ENCODE assay signal across 26 cellular contexts in the genomic region with DNA sequence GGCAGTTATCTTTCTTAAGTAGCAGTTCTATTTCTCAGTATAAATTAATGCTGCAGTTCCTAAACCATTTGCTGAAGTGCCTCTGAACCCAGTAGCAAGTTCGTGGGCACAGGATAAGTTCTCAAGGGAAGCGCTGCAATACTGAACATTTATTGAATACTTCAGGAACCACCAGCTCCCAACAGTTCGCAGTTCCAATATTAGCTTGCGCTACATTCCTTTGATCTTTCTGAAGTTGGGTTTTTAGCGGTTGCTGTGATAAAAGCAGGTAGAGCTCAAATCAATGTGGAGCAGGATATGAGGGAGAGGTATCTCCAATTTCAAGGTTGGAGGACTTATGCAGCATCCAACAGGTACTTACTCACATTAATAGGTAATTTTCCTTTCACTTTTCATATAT. TPM values are rescaled to one million over a fixed set of nuclear protein-coding genes. Genes with fewer than 3 reads are reported as not detected.
A peak's percentile ranks its signal among the peaks of the same experiment; 100 is the strongest.
DNase-seq lines count a peak whose midpoint lies in the region; ATAC-seq and TF ChIP-seq lines count a peak whose summit lies in the region.
"Had no signal": no experiment of that assay in that cellular context is flagged by ENCODE, and none has a peak within 500 bp of the region (broad histone marks: within the 10 kb centered on the region; RNA-seq: fewer than 3 reads in every experiment).

No MANE protein-coding gene starts in this region.

- H3K27me3 Mint-ChIP-seq in T-helper 17 cell: no peaks in the 10 kb centered on the region
- H3K27me3 Mint-ChIP-seq: CD4-positive, alpha-beta memory T cell; CD8-positive, alpha-beta memory T cell had no signal

- H3K36me3 ChIP-seq in RWPE2 (ENCODE audit: low read depth): no peaks in the 10 kb centered on the region
- H3K36me3 ChIP-seq: BE2C, BLaER1 had no signal

- H3K4me3 ChIP-seq in RWPE2 (ENCODE audit: severe bottlenecking): no peak overlapping the region
- H3K4me3 ChIP-seq: A549, BLaER1 had no signal

- H3K9me3 ChIP-seq in RWPE2 (ENCODE audit: severe bottlenecking): no peaks in the 10 kb centered on the region
- no peaks in the 10 kb centered on the region for H3K9me3 ChIP-seq in T-helper 17 cell (ENCODE audit: control insufficient read depth, low read length, poor library complexity, severe bottlenecking)
- H3K9me3 ChIP-seq: A549, BE2C, BLaER1 had no signal

- no peak overlapping the region for H3K4me3 Mint-ChIP-seq in T-helper 17 cell
- H3K4me3 Mint-ChIP-seq: CD14-positive monocyte; CD4-positive, alpha-beta memory T cell; CD4-positive, CD25-positive, alpha-beta regulatory T cell had no signal

- H3K27ac ChIP-seq in RWPE2 (ENCODE audit: poor library complexity, severe bottlenecking): no peak overlapping the region
- H3K27ac ChIP-seq: 22Rv1, A549, BLaER1 had no signal

- H3K4me1 ChIP-seq in RWPE2 (ENCODE audit: insufficient read depth, poor library complexity, severe bottlenecking): no peaks in the 10 kb centered on the region
- H3K4me1 ChIP-seq: A549, BE2C, BLaER1 had no signal

- no peaks in the 10 kb centered on the region for H3K36me3 Mint-ChIP-seq in T-helper 17 cell (ENCODE audit: low read depth)
- H3K36me3 Mint-ChIP-seq: CD14-positive monocyte; CD4-positive, alpha-beta memory T cell; CD4-positive, CD25-positive, alpha-beta regulatory T cell; CD8-positive, alpha-beta memory T cell had no signal

- no peaks in the 10 kb centered on the region for H3K27me3 ChIP-seq in RWPE2 (ENCODE audit: insufficient read depth, poor library complexity, severe bottlenecking)
- H3K27me3 ChIP-seq: BE2C, BLaER1 had no signal

- no peak for TF ChIP-seq CTCF in RWPE2 (IDR thresholded peaks at IDR 0.05; ENCODE audit: poor library complexity, severe bottlenecking)

- DNase-seq in activated CD8-positive, alpha-beta memory T cell treated with anti-CD3 and anti-CD28 coated beads, Interleukin-2, amount 50 U/mL, for 48 hours: peak; percentile 10
- no peak for DNase-seq in activated CD8-positive, alpha-beta memory T cell treated with anti-CD3 and anti-CD28 coated beads for 24 hours
- DNase-seq in RWPE2 (ENCODE audit: low spot score): peak; percentile 1
- no peak for DNase-seq in T-helper 17 cell
- peak; percentile 9 for DNase-seq in dedifferentiated amniotic fluid mesenchymal stem cell (ENCODE audit: extremely low spot score)
- no peak for DNase-seq in amniotic stem cell (lab: John Stamatoyannopoulos, UW)
- DNase-seq: AML-193; BE2C; C1 segment of cervical spinal cord; CD4-positive, alpha-beta memory T cell; CD4-positive, CD25-positive, alpha-beta regulatory T cell; CD8-positive, alpha-beta memory T cell; COR-L47; DMS 273 treated with DMSO at 0.1 percent for 48 hours; DMS153; DMS53; DMS79; DND-41; EL; GDM1 had no signal

- H3K27ac Mint-ChIP-seq in T-helper 17 cell: peak overlapping the region; percentile 51

- peaks cover 9% of the 10 kb centered on the region for H3K4me1 Mint-ChIP-seq in T-helper 17 cell

- ATAC-seq in RWPE2 (ENCODE audit: low read depth) (no peak), T-helper 17 cell (no peak), HG02798 (IDR thresholded peaks at IDR 0.05; ENCODE audit: poor library complexity, unreplicated experiment) (no peak), GM21737 (IDR thresholded peaks at IDR 0.05; ENCODE audit: unreplicated experiment) (no peak)
- ATAC-seq: A549 had no signal

RNA-seq across cellular contexts. Expression of a gene that starts 33.7 kb away (rescaled TPM):
- 10 to 100 TPM; 24.6 to 25.7 TPM for total RNA-seq in T-helper 17 cell

Comparison
In these comparisons a context has a peak if more than half of its experiments do, and no peak if none do; other contexts are left out.
1. DNase-seq: peak in activated CD8-positive, alpha-beta memory T cell treated with anti-CD3 and anti-CD28 coated beads, Interleukin-2, amount 50 U/mL, for 48 hours (single experiment), RWPE2 (single experiment) and dedifferentiated amniotic fluid mesenchymal stem cell (single experiment); none in activated CD8-positive, alpha-beta memory T cell treated with anti-CD3 and anti-CD28 coated beads for 24 hours (single experiment), T-helper 17 cell (0 of 3) and amniotic stem cell (single experiment).